ENCODE assay signal across 8 cellular contexts in genomic region chr11:18012906-18013781, GRCh38. TPM values are rescaled to one million over a fixed set of nuclear protein-coding genes. Genes with fewer than 3 reads are reported as not detected.
A peak's percentile ranks its signal among the peaks of the same experiment; 100 is the strongest.
DNase-seq lines count a peak whose midpoint lies in the region; ATAC-seq and TF ChIP-seq lines count a peak whose summit lies in the region.

Gene SERGEF, minus strand, starts transcription at chr11:18013047. Its CDS starts 37 bp downstream, at chr11:18013010.

- H3K27ac ChIP-seq in right atrium auricular region (peak within 1 kb of the TSS; percentile 80 to 91), uterus (peak within 1 kb of the TSS; percentile 76 to 85)

- ATAC-seq in GM18498 (IDR thresholded peaks at IDR 0.05; ENCODE audit: unreplicated experiment) (peak; percentile 97), HG02885 (IDR thresholded peaks at IDR 0.05; ENCODE audit: poor library complexity, unreplicated experiment) (peak; percentile 94)

- TF ChIP-seq POLR2A in uterus (IDR thresholded peaks at IDR 0.05) = peak in 1 of 2 donors; percentile 64

- DNase-seq in NCI-H1694 (lab: John Stamatoyannopoulos, UW) (peak; percentile 64), amniotic epithelial cell (ENCODE audit: low read depth) (peak; percentile 85), right atrium auricular region (ENCODE audit: low spot score) (peak; percentile 85), pulmonary artery endothelial cell (ENCODE audit: low read depth, low spot score) (peak; percentile 20), uterus (peak; percentile 89 to 92)

- intact Hi-C loops in T-helper 1 cell treated with Interleukin-12 subunit alpha and Interleukin-12 subunit beta and Interleukin-4 antibody, amounts not matched to agents 30 ng/mL and 1 ng/mL, for 36 hours (cut with micrococcal nuclease) = loop anchor here (1.0 to 10.0 kb wide), 19 partner anchors 22 to 1699 kb away; partner anchors contain the start of genes C11orf58, GTF2H1, HPS5 and KCNJ11
- intact Hi-C loops in uterus (cut with DNase I; ENCODE audit: low total_unique reads) = no loop called here

- TF ChIP-seq CTCF in right atrium auricular region (IDR thresholded peaks at IDR 0.05) (peak; percentile 27), uterus (IDR thresholded peaks at IDR 0.05) (peak in 3 of 4 experiments; percentile 27 to 61 (median 32))

- H3K36me3 ChIP-seq in right atrium auricular region = no peaks in the 10 kb centered on the region
- H3K36me3 ChIP-seq in uterus = no peaks in the 10 kb centered on the region

- H3K9me3 ChIP-seq in right atrium auricular region = no peaks in the 10 kb centered on the region
- H3K9me3 ChIP-seq in uterus = no peaks in the 10 kb centered on the region

- H3K4me1 ChIP-seq in right atrium auricular region = peaks cover 0 to 19% of the 10 kb centered on the region in 2 donors
- H3K4me1 ChIP-seq in uterus = no peaks in the 10 kb centered on the region

- H3K27me3 ChIP-seq in right atrium auricular region = no peaks in the 10 kb centered on the region
- no peaks in the 10 kb centered on the region for H3K27me3 ChIP-seq in uterus

- peak within 1 kb of the TSS; percentile 56 to 68 for H3K4me3 ChIP-seq in right atrium auricular region
- H3K4me3 ChIP-seq in uterus = peak within 1 kb of the TSS; percentile 59 to 67

RNA-seq across cellular contexts. Expression of gene SERGEF, which starts in this region (rescaled TPM):
- total RNA-seq in T-helper 1 cell treated with Interleukin-12 subunit alpha and Interleukin-12 subunit beta and Interleukin-4 antibody, amounts not matched to agents 30 ng/mL and 1 ng/mL, for 36 hours = 28.8 and 31.5 TPM in 2 replicates
- total RNA-seq in right atrium auricular region (10 to 100 TPM; 18.1 to 27.6 TPM), pulmonary artery endothelial cell (19.9 and 23.3 TPM in 2 replicates), uterus (10 to 100 TPM; 12.6 to 64.4 (median 43.7) TPM)

Comparison
In these comparisons a context has a peak if more than half of its experiments do, and no peak if none do; other contexts are left out.
1. Peak in every context shown above with its lines: DNase-seq, ATAC-seq, H3K4me3 ChIP-seq and H3K27ac ChIP-seq.
2. DNase-seq: peak in every context shown above with its lines; median percentile 90 in uterus; 85 in amniotic epithelial cell; 85 in right atrium auricular region; 64 in NCI-H1694; 20 in pulmonary artery endothelial cell.